8 cellular contexts compared by ENCODE assay signal in genomic region chr12:27524839-27525238, GRCh38. TPM values are rescaled to one million over a fixed set of nuclear protein-coding genes. Genes with fewer than 3 reads are reported as not detected.
DNase-seq lines count a peak whose midpoint lies in the region; ATAC-seq and TF ChIP-seq lines count a peak whose summit lies in the region.

No MANE protein-coding gene starts in this region.

- H3K9me3 Mint-ChIP-seq in CD4-positive, CD25-positive, alpha-beta regulatory T cell: peaks cover 0 to 4% (median 0%) of the 10 kb centered on the region in 7 donors

- TF ChIP-seq POLR2A in breast epithelium (IDR thresholded peaks at IDR 0.05) (no peak), transverse colon (IDR thresholded peaks at IDR 0.05) (no peak)

- peaks cover 13 to 30% (median 20%) of the 10 kb centered on the region in 4 donors for H3K4me1 Mint-ChIP-seq in CD4-positive, CD25-positive, alpha-beta regulatory T cell

- no peak for TF ChIP-seq EP300 in transverse colon (IDR thresholded peaks at IDR 0.05; ENCODE audit: low read depth)

- H3K36me3 ChIP-seq in CD4-positive, CD25-positive, alpha-beta regulatory T cell (ENCODE audit: control insufficient read depth, insufficient read depth, low read length): no peaks in the 10 kb centered on the region
- H3K36me3 ChIP-seq in breast epithelium: no peaks in the 10 kb centered on the region
- no peaks in the 10 kb centered on the region for H3K36me3 ChIP-seq in transverse colon

- TF ChIP-seq CTCF in LNCaP clone FGC (IDR thresholded peaks at IDR 0.05; ENCODE audit: control insufficient read depth, extremely low read depth, insufficient read depth) (0 out of 2 replicates have a peak, but pooled peaks have one; percentile 14), breast epithelium (IDR thresholded peaks at IDR 0.05) (peak in 1 of 3 donors; percentile 8), transverse colon (IDR thresholded peaks at IDR 0.05) (peak in 1 of 5 experiments; percentile 8)

- no peak for ATAC-seq in CD4-positive, CD25-positive, alpha-beta regulatory T cell (ENCODE audit: low read depth in 2 of 2)

- H3K36me3 Mint-ChIP-seq in CD4-positive, CD25-positive, alpha-beta regulatory T cell: no peaks in the 10 kb centered on the region

- peak overlapping the region; percentile 34 to 98 (median 94) for H3K4me3 Mint-ChIP-seq in CD4-positive, CD25-positive, alpha-beta regulatory T cell

- H3K27me3 ChIP-seq in CD4-positive, CD25-positive, alpha-beta regulatory T cell (ENCODE audit: control insufficient read depth, insufficient read depth, low read length): peaks cover 6% of the 10 kb centered on the region
- H3K27me3 ChIP-seq in breast epithelium: no peaks in the 10 kb centered on the region
- no peaks in the 10 kb centered on the region for H3K27me3 ChIP-seq in transverse colon

- peaks cover 39% of the 10 kb centered on the region for H3K27me3 Mint-ChIP-seq in CD4-positive, CD25-positive, alpha-beta regulatory T cell

- intact Hi-C loops in breast epithelium (cut with DNase I; ENCODE audit: low total_unique reads): no loop called here
- intact Hi-C loops in transverse colon (cut with DNase I; ENCODE audit: low total_unique reads): no loop called here

- H3K27ac Mint-ChIP-seq in CD4-positive, CD25-positive, alpha-beta regulatory T cell: peak overlapping the region in 2 of 3 donors; percentile 27 to 94

- peaks cover 17% of the 10 kb centered on the region for H3K4me1 ChIP-seq in CD4-positive, CD25-positive, alpha-beta regulatory T cell (ENCODE audit: control insufficient read depth, insufficient read depth, low read length, poor library complexity, severe bottlenecking)
- H3K4me1 ChIP-seq in breast epithelium (no peaks in the 10 kb centered on the region), transverse colon (peaks cover 0 to 26% (median 13%) of the 10 kb centered on the region in 4 donors)

- in situ Hi-C loops in transverse colon (cut with MboI; ENCODE audit: low pct_ligation_motif_present in 1 of 4, low pct_unique_long_range_greater_than_20kb in 1 of 4, low sequenced_read_pairs in 3 of 4): no loop called here

- peak overlapping the region; percentile 98 for H3K4me3 ChIP-seq in CD4-positive, CD25-positive, alpha-beta regulatory T cell (ENCODE audit: low read depth, low read length)
- peak overlapping the region; percentile 68 for H3K4me3 ChIP-seq in LNCaP clone FGC (ENCODE audit: low read depth, low read length)
- peak overlapping the region; percentile 67 to 85 (median 78) for H3K4me3 ChIP-seq in breast epithelium
- H3K4me3 ChIP-seq in transverse colon: peak overlapping the region; percentile 51 to 92 (median 65)

- no peak for DNase-seq in CD4-positive, CD25-positive, alpha-beta regulatory T cell
- DNase-seq in LNCaP clone FGC (ENCODE audit: low read depth): no peak
- peak in 1 of 2 donors; percentile 25 for DNase-seq in breast epithelium (ENCODE audit: low spot score in 2 of 2)
- DNase-seq in lung microvascular endothelial cell (ENCODE audit: low read depth in 2 of 2): peak; percentile 46 to 65
- peak; percentile 22 for DNase-seq in transverse colon
- DNase-seq in NCI-H2107 treated with DMSO at 0.1 percent for 48 hours (lab: John Stamatoyannopoulos, UW; ENCODE audit: unreplicated experiment): no peak
- no peak for DNase-seq in COLO668 (lab: John Stamatoyannopoulos, UW; ENCODE audit: unreplicated experiment)
- DNase-seq in cortex of kidney (lab: John Stamatoyannopoulos, UW): no peak

- no peak overlapping the region for H3K27ac ChIP-seq in CD4-positive, CD25-positive, alpha-beta regulatory T cell (ENCODE audit: insufficient read depth, low read length, poor library complexity, severe bottlenecking)
- H3K27ac ChIP-seq in breast epithelium (peak overlapping the region; percentile 93 to 98), transverse colon (peak overlapping the region; percentile 86 to 94 (median 90))

- WGBS in transverse colon (ENCODE audit: low coverage in 1 of 2), 2 donors: 1% methylated on average over 8 to 9 of the region's 9 CpGs

- no peaks in the 10 kb centered on the region for H3K9me3 ChIP-seq in CD4-positive, CD25-positive, alpha-beta regulatory T cell (ENCODE audit: control insufficient read depth in 2 of 2, low read length in 2 of 2)
- H3K9me3 ChIP-seq in breast epithelium (no peaks in the 10 kb centered on the region), transverse colon (no peaks in the 10 kb centered on the region)

RNA-seq across cellular contexts. Expression of gene PPFIBP1, which starts 0.8 kb away (rescaled TPM):
- total RNA-seq in CD4-positive, CD25-positive, alpha-beta regulatory T cell: 6.6 TPM
- 1 to 10 TPM; 1.0 to 2.8 (median 1.8) TPM for polyA plus RNA-seq in CD4-positive, CD25-positive, alpha-beta regulatory T cell
- 10 to 100 TPM; 34.4 to 86.5 (median 84.0) TPM for total RNA-seq in breast epithelium
- 301 and 612 TPM in 2 replicates for total RNA-seq in lung microvascular endothelial cell
- 10 to 100 TPM; 15.3 to 52.9 (median 39.8) TPM for total RNA-seq in transverse colon

Comparison
In these comparisons a context has a peak if more than half of its experiments do, and no peak if none do; other contexts are left out.
1. DNase-seq: peak in lung microvascular endothelial cell (2 of 2) and transverse colon (single experiment); none in CD4-positive, CD25-positive, alpha-beta regulatory T cell (0 of 3), LNCaP clone FGC (single experiment), NCI-H2107 treated with DMSO at 0.1 percent for 48 hours (single experiment), COLO668 (single experiment) and cortex of kidney (single experiment).
2. Peak in every context shown above with its lines, with median percentiles within 50 percentile points of each other: H3K4me3 ChIP-seq.